Comparison of ENCODE assay signal across 24 cellular contexts in genomic region chr14:24068711-24069410, GRCh38. TPM values are rescaled to one million over a fixed set of nuclear protein-coding genes. Genes with fewer than 3 reads are reported as not detected.
"Had no signal": no experiment of that assay in that cellular context is flagged by ENCODE, and none has a peak within 500 bp of the region (broad histone marks: within the 10 kb centered on the region; RNA-seq: fewer than 3 reads in every experiment).

No MANE protein-coding gene starts in this region.

- ATAC-seq: effector memory CD8-positive, alpha-beta T cell; gastrocnemius medialis; heart right ventricle; left lung; stimulated activated naive CD8-positive, alpha-beta T cell treated with anti-CD3 and anti-CD28 coated beads, Interleukin-15, Interleukin-2, amounts not matched to agents 100 U/mL and 50 U/mL, for 24 hours had no signal

- H3K27ac Mint-ChIP-seq: dendritic cell treated with granulocyte-macrophage colony-stimulating factor and Interleukin-4, amounts not matched to agents 40 ng/mL and 50 ng/mL, for 4 days; effector memory CD8-positive, alpha-beta T cell; nephron; type B pancreatic cell had no signal

- H3K4me1 Mint-ChIP-seq: nephron had no signal

- H3K4me3 ChIP-seq: esophagus muscularis mucosa, gastrocnemius medialis, heart right ventricle, left lung, lung, suprapubic skin, thyroid gland, uterus had no signal

- FAIRE-seq: colon, islet of Langerhans, small intestine had no signal

- H3K36me3 ChIP-seq: esophagus muscularis mucosa, gastrocnemius medialis, heart right ventricle, left lung, suprapubic skin, thyroid gland, uterus had no signal

- H3K9me3 ChIP-seq: esophagus muscularis mucosa, gastrocnemius medialis, heart right ventricle, left lung, suprapubic skin, thyroid gland, uterus had no signal

- H3K36me3 Mint-ChIP-seq: type B pancreatic cell had no signal

- H3K4me1 ChIP-seq: gastrocnemius medialis, left lung, uterus had no signal

- H3K9me3 Mint-ChIP-seq: dendritic cell treated with granulocyte-macrophage colony-stimulating factor and Interleukin-4, amounts not matched to agents 40 ng/mL and 50 ng/mL, for 4 days; effector memory CD8-positive, alpha-beta T cell; nephron; type B pancreatic cell had no signal

- H3K4me3 Mint-ChIP-seq: dendritic cell treated with granulocyte-macrophage colony-stimulating factor and Interleukin-4, amounts not matched to agents 40 ng/mL and 50 ng/mL, for 4 days; effector memory CD8-positive, alpha-beta T cell; nephron; type B pancreatic cell had no signal

- H3K27me3 ChIP-seq: thyroid gland, uterus had no signal

- H3K27ac ChIP-seq: epithelial cell of prostate, esophagus muscularis mucosa, gastrocnemius medialis, heart right ventricle, left lung, suprapubic skin, thyroid gland, uterus had no signal

- DNase-seq: effector memory CD8-positive, alpha-beta T cell; gastrocnemius medialis; heart right ventricle; hypothalamus; mesenchymal stem cell; midbrain; small intestine; stimulated activated CD4-positive, alpha-beta T cell treated with anti-CD3 and anti-CD28 coated beads, Interleukin-2, amount 100 ng/mL, for 48 hours; stimulated activated naive CD8-positive, alpha-beta T cell treated with anti-CD3 and anti-CD28 coated beads, Interleukin-15, Interleukin-2, amounts not matched to agents 100 U/mL and 50 U/mL, for 24 hours; thyroid gland; uterus had no signal

RNA-seq across cellular contexts. Expression of gene CPNE6, which starts 2.5 kb away (rescaled TPM):
- total RNA-seq: fibroblast of villous mesenchyme, gastrocnemius medialis, left lung, lung, omental fat pad, pulmonary artery endothelial cell, suprapubic skin had no signal
- polyA plus RNA-seq: heart right ventricle, lung had no signal

RNA-seq across cellular contexts. Expression of gene CARMIL3, which starts 17.1 kb away (rescaled TPM):
- total RNA-seq: fibroblast of villous mesenchyme had no signal
